In the genomic region with DNA sequence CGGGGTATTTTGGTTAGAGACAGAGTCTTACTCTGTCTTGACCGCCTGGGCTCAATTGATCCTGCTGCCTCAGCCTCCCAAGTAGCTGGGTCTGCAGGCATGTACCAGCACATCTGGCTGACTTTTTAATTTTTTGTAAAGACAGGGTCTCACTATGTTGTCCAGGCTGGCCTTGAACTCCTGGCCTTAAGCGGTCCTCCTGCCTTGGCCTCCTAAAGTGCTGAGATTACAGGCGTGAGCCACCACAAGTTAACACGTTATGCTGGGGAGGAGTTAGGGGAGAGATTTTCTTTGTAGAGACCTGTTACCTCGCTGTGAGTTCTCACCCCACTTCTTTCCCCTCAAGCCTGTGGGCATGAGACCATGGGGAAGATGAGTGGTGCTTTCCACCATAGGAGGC, we compare ENCODE assay signal across 9 cellular contexts. TPM values are rescaled to one million over a fixed set of nuclear protein-coding genes. Genes with fewer than 3 reads are reported as not detected.
DNase-seq lines count a peak whose midpoint lies in the region; ATAC-seq and TF ChIP-seq lines count a peak whose summit lies in the region.
"Had no signal": no experiment of that assay in that cellular context is flagged by ENCODE, and none has a peak within 500 bp of the region (broad histone marks: within the 10 kb centered on the region; RNA-seq: fewer than 3 reads in every experiment).

No MANE protein-coding gene starts in this region.

- no peak for TF ChIP-seq CTCF in natural killer cell (IDR thresholded peaks at IDR 0.05)

- peaks cover 21 to 30% of the 10 kb centered on the region in 2 donors for H3K4me1 Mint-ChIP-seq in natural killer cell treated with Interleukin-12 subunit alpha and Interleukin-12 subunit beta and Interleukin-15 and Interleukin-18, amount 100 ng/mL, for 72 hours (ENCODE audit: low read depth in 2 of 2)
- no peaks in the 10 kb centered on the region for H3K4me1 Mint-ChIP-seq in natural killer cell
- H3K4me1 Mint-ChIP-seq: GM23338 had no signal

- no peak overlapping the region for H3K4me3 Mint-ChIP-seq in natural killer cell treated with Interleukin-12 subunit alpha and Interleukin-12 subunit beta and Interleukin-15 and Interleukin-18, amount 100 ng/mL, for 72 hours
- no peak overlapping the region for H3K4me3 Mint-ChIP-seq in natural killer cell
- H3K4me3 Mint-ChIP-seq: GM23338 had no signal

- intact Hi-C loops in natural killer cell (cut with micrococcal nuclease), result no loop called here

- ATAC-seq in natural killer cell treated with Interleukin-12 subunit alpha and Interleukin-12 subunit beta and Interleukin-15 and Interleukin-18, amount 100 ng/mL, for 72 hours, result peak in 1 of 2 donors; percentile 36
- ATAC-seq in natural killer cell, result no peak
- ATAC-seq: GM23338, mucosa of descending colon, psoas muscle had no signal

- peak overlapping the region; percentile 65 to 90 for H3K27ac Mint-ChIP-seq in natural killer cell treated with Interleukin-12 subunit alpha and Interleukin-12 subunit beta and Interleukin-15 and Interleukin-18, amount 100 ng/mL, for 72 hours
- H3K27ac Mint-ChIP-seq in natural killer cell, result no peak overlapping the region
- H3K27ac Mint-ChIP-seq: GM23338 had no signal

- DNase-seq in natural killer cell treated with Interleukin-12 subunit alpha and Interleukin-12 subunit beta and Interleukin-15 and Interleukin-18, amount 100 ng/mL, for 72 hours (ENCODE audit: low spot score), result no peak
- DNase-seq in natural killer cell, result no peak
- DNase-seq: aorta; foreskin fibroblast; mucosa of descending colon; NCI-H2171 treated with DMSO at 0.1 percent for 48 hours; psoas muscle; stimulated activated CD4-positive, alpha-beta T cell treated with anti-CD3 and anti-CD28 coated beads, Interleukin-4, amount 100 ng/mL, for 1 hour had no signal

- H3K27me3 Mint-ChIP-seq in natural killer cell treated with Interleukin-12 subunit alpha and Interleukin-12 subunit beta and Interleukin-15 and Interleukin-18, amount 100 ng/mL, for 72 hours, result no peaks in the 10 kb centered on the region
- peaks cover 0 to 7% of the 10 kb centered on the region in 2 donors for H3K27me3 Mint-ChIP-seq in natural killer cell (ENCODE audit: low read depth in 2 of 2)

- no peaks in the 10 kb centered on the region for H3K36me3 Mint-ChIP-seq in natural killer cell treated with Interleukin-12 subunit alpha and Interleukin-12 subunit beta and Interleukin-15 and Interleukin-18, amount 100 ng/mL, for 72 hours
- no peaks in the 10 kb centered on the region for H3K36me3 Mint-ChIP-seq in natural killer cell

- no peaks in the 10 kb centered on the region for H3K9me3 Mint-ChIP-seq in natural killer cell treated with Interleukin-12 subunit alpha and Interleukin-12 subunit beta and Interleukin-15 and Interleukin-18, amount 100 ng/mL, for 72 hours
- no peaks in the 10 kb centered on the region for H3K9me3 Mint-ChIP-seq in natural killer cell
- H3K9me3 Mint-ChIP-seq: GM23338 had no signal

RNA-seq across cellular contexts. Expression of a gene that starts 1.8 kb away (rescaled TPM):
- 1 to 10 TPM; 6.5 to 8.2 TPM for total RNA-seq in natural killer cell treated with Interleukin-12 subunit alpha and Interleukin-12 subunit beta and Interleukin-15 and Interleukin-18, amount 100 ng/mL, for 72 hours
- total RNA-seq in natural killer cell, result 1 to 10 TPM; 7.5 to 9.0 (median 8.8) TPM

RNA-seq across cellular contexts. Expression of a gene that starts 25.5 kb away (rescaled TPM):
- 1 to 10 TPM in 1 of 2 donors, not detected in 1; 1.6 TPM for total RNA-seq in natural killer cell treated with Interleukin-12 subunit alpha and Interleukin-12 subunit beta and Interleukin-15 and Interleukin-18, amount 100 ng/mL, for 72 hours
- under 1 TPM; 0.19 to 0.95 (median 0.27) TPM for total RNA-seq in natural killer cell

RNA-seq across cellular contexts. Expression of a gene that starts 42.4 kb away (rescaled TPM):
- 100 to 1,000 TPM; 128 to 161 TPM for total RNA-seq in natural killer cell treated with Interleukin-12 subunit alpha and Interleukin-12 subunit beta and Interleukin-15 and Interleukin-18, amount 100 ng/mL, for 72 hours
- 100 to 1,000 TPM in 1 of 3 donors, 10 to 100 TPM in 2; 96.1 to 102 (median 97.2) TPM for total RNA-seq in natural killer cell

RNA-seq across cellular contexts. Expression of a gene that starts 51.2 kb away (rescaled TPM):
- total RNA-seq in natural killer cell treated with Interleukin-12 subunit alpha and Interleukin-12 subunit beta and Interleukin-15 and Interleukin-18, amount 100 ng/mL, for 72 hours, result 10 to 100 TPM; 27.7 to 36.7 TPM
- total RNA-seq in natural killer cell, result 10 to 100 TPM; 26.9 to 33.6 (median 33.1) TPM

RNA-seq across cellular contexts. Expression of a gene that starts 52.4 kb away (rescaled TPM):
- total RNA-seq in natural killer cell treated with Interleukin-12 subunit alpha and Interleukin-12 subunit beta and Interleukin-15 and Interleukin-18, amount 100 ng/mL, for 72 hours, result 100 to 1,000 TPM; 147 to 153 TPM
- total RNA-seq in natural killer cell, result 10 to 100 TPM; 57.2 to 62.8 (median 60.0) TPM

Comparison
In these comparisons a context has a peak if more than half of its experiments do, and no peak if none do; other contexts are left out.
1. H3K27ac Mint-ChIP-seq: peak in natural killer cell treated with Interleukin-12 subunit alpha and Interleukin-12 subunit beta and Interleukin-15 and Interleukin-18, amount 100 ng/mL, for 72 hours (2 of 2); none in natural killer cell (0 of 2).